8 cellular contexts compared by ENCODE assay signal in genomic region chr16:87318158-87318644, GRCh38. TPM values are rescaled to one million over a fixed set of nuclear protein-coding genes. Genes with fewer than 3 reads are reported as not detected.
DNase-seq lines count a peak whose midpoint lies in the region; ATAC-seq and TF ChIP-seq lines count a peak whose summit lies in the region.

No MANE protein-coding gene starts in this region.

- TF ChIP-seq POLR2A in Peyer's patch (IDR thresholded peaks at IDR 0.05) (no peak), esophagus squamous epithelium (IDR thresholded peaks at IDR 0.05) (no peak)

- TF ChIP-seq CTCF in GM12865 (IDR thresholded peaks at IDR 0.05; ENCODE audit: insufficient read depth, low read depth, low read length, missing control alignments) (no peak), Peyer's patch (IDR thresholded peaks at IDR 0.05) (no peak), esophagus squamous epithelium (IDR thresholded peaks at IDR 0.05) (no peak)

- H3K4me3 ChIP-seq in GM12865 (ENCODE audit: low read depth, low read length) (peak overlapping the region; percentile 84), Peyer's patch (peak overlapping the region; percentile 89 to 100 (median 97)), esophagus squamous epithelium (peak overlapping the region; percentile 77 to 98 (median 90))

- H3K27ac ChIP-seq in Peyer's patch (peak overlapping the region; percentile 93 to 98 (median 96)), esophagus squamous epithelium (peak overlapping the region; percentile 95 to 98 (median 97))

- intact Hi-C loops in esophagus squamous epithelium (cut with DNase I): loop anchor here (5.0 to 10.0 kb wide), 2 partner anchors 59 to 317 kb away; no protein-coding TSS in a partner anchor
- intact Hi-C loops in posterior vena cava (cut with DNase I): loop anchor here in 1 of 2 donors (10.0 kb wide), 1 partner anchor 227 kb away; no protein-coding TSS in a partner anchor

- no peak for ATAC-seq in GM19035 (IDR thresholded peaks at IDR 0.05; ENCODE audit: unreplicated experiment)

- H3K4me1 ChIP-seq in Peyer's patch: peaks cover 5 to 8% (median 6%) of the 10 kb centered on the region in 4 donors
- peaks cover 5 to 20% (median 9%) of the 10 kb centered on the region in 3 donors for H3K4me1 ChIP-seq in esophagus squamous epithelium

- 18 to 20% methylated on average over 9 of the region's 9 CpGs for WGBS in esophagus squamous epithelium, 2 donors

- H3K27me3 ChIP-seq in Peyer's patch (no peaks in the 10 kb centered on the region), esophagus squamous epithelium (no peaks in the 10 kb centered on the region)

- no peaks in the 10 kb centered on the region for H3K9me3 ChIP-seq in Peyer's patch
- H3K9me3 ChIP-seq in esophagus squamous epithelium: no peaks in the 10 kb centered on the region

- DNase-seq in GM12865 (ENCODE audit: low read depth) (no peak), Peyer's patch (peak in 1 of 3 donors; percentile 45), esophagus squamous epithelium (lab: John Stamatoyannopoulos, UW) (no peak), posterior vena cava (ENCODE audit: low spot score) (peak; percentile 29), SW480 (ENCODE audit: low spot score) (no peak)
- DNase-seq in stimulated activated CD4-positive, alpha-beta T cell treated with anti-CD3 and anti-CD28 coated beads, Interleukin-1b, Interleukin-23, amount 100 ng/mL, for 48 hours: no peak
- DNase-seq in stimulated activated naive CD4-positive, alpha-beta T cell treated with Interleukin-2 at 50 U/mL for 16 hours (lab: John Stamatoyannopoulos, UW): no peak

- H3K36me3 ChIP-seq in Peyer's patch (no peaks in the 10 kb centered on the region), esophagus squamous epithelium (peaks cover 0 to 3% (median 0%) of the 10 kb centered on the region in 3 donors)

RNA-seq across cellular contexts. Expression of gene C16orf95, which starts 1.0 kb away (rescaled TPM):
- 1 to 10 TPM in 1 of 4 donors, not detected in 3; 1.2 TPM for total RNA-seq in Peyer's patch
- total RNA-seq in esophagus squamous epithelium: under 1 TPM; 0.38 to 0.95 (median 0.85) TPM
- total RNA-seq in posterior vena cava: 1 to 10 TPM; 1.1 to 3.1 TPM
